Comparison of ENCODE assay signal across 1 cellular context in the genomic region with DNA sequence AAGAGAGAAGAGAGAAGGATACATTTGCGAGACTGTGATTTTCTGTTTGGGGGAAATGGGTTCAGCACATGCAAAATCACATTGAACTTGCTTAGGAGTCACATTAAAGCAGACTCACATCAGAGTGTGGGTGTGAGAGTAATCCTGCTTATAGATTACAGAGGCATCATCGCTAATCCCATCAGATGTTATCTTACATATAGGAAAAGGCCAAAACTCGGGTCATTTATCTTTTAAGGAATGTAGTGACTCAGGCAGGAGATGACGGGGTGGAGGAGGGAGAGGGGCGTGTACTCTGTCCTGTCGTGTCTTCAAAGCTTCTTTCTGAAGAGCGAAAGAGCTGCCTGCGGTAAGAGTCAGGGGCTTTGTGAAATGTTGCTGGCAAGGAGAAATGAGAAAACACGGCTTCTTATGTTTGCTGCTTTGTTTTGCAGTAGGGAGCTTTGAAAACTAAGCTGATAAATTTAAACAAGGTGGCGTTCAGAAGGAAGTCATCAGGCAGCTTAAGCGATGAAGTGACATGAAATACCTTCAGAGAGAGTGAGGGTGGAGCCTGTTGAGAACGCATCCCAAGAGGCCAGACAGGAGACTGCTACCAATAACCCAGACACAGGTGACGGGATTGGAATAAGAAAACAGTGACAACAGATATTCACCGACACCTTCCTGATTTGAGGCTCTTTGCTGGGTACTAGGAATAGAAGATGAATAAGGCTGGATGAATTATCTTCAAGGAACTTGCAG.
TF ChIP-seq lines count a peak whose summit lies in the region.

No MANE protein-coding gene starts in this region.

TF ChIP-seq in SK-N-SH treated with all-trans-retinoic acid at 6 μM for 48 hours, 23 proteins besides CTCF, POLR2A, EP300 and RAD21 (continued from another document):
- TF ChIP-seq, protein P1, sequence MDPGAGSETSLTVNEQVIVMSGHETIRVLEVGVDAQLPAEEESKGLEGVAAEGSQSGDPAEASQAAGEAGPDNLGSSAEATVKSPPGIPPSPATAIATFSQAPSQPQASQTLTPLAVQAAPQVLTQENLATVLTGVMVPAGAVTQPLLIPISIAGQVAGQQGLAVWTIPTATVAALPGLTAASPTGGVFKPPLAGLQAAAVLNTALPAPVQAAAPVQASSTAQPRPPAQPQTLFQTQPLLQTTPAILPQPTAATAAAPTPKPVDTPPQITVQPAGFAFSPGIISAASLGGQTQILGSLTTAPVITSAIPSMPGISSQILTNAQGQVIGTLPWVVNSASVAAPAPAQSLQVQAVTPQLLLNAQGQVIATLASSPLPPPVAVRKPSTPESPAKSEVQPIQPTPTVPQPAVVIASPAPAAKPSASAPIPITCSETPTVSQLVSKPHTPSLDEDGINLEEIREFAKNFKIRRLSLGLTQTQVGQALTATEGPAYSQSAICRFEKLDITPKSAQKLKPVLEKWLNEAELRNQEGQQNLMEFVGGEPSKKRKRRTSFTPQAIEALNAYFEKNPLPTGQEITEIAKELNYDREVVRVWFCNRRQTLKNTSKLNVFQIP (CRISPR knock-in tag; IDR thresholded peaks at IDR 0.05; ENCODE audit: borderline replicate concordance, low read depth), result no peak
- no peak for TF ChIP-seq GLIS3 (CRISPR knock-in tag; IDR thresholded peaks at IDR 0.05)
- TF ChIP-seq, protein P2, sequence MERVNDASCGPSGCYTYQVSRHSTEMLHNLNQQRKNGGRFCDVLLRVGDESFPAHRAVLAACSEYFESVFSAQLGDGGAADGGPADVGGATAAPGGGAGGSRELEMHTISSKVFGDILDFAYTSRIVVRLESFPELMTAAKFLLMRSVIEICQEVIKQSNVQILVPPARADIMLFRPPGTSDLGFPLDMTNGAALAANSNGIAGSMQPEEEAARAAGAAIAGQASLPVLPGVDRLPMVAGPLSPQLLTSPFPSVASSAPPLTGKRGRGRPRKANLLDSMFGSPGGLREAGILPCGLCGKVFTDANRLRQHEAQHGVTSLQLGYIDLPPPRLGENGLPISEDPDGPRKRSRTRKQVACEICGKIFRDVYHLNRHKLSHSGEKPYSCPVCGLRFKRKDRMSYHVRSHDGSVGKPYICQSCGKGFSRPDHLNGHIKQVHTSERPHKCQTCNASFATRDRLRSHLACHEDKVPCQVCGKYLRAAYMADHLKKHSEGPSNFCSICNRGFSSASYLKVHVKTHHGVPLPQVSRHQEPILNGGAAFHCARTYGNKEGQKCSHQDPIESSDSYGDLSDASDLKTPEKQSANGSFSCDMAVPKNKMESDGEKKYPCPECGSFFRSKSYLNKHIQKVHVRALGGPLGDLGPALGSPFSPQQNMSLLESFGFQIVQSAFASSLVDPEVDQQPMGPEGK (CRISPR knock-in tag; IDR thresholded peaks at IDR 0.05; ENCODE audit: borderline replicate concordance), result no peak
